Comparison of ENCODE assay signal across 2 cellular contexts in genomic region chr12:78917513-78917912, GRCh38.
TF ChIP-seq lines count a peak whose summit lies in the region.

No MANE protein-coding gene starts in this region.

TF ChIP-seq in SK-N-SH, 30 proteins besides CTCF, POLR2A, EP300 and RAD21 (continued from another document):
- TF ChIP-seq ZBTB33 (IDR thresholded peaks at IDR 0.05; ENCODE audit: borderline replicate concordance, low read depth) (no peak), REST (IDR thresholded peaks at IDR 0.05; ENCODE audit: low read depth, low read length) (no peak), PBX3 (IDR thresholded peaks at IDR 0.05) (no peak), MEF2A (IDR thresholded peaks at IDR 0.05; ENCODE audit: borderline replicate concordance, low read depth) (no peak), USF2 (IDR thresholded peaks at IDR 0.05; ENCODE audit: borderline replicate concordance, low read depth, low read length) (no peak), MXI1 (IDR thresholded peaks at IDR 0.05; ENCODE audit: low read depth, low read length) (no peak), EZH2phosphoT487 (IDR thresholded peaks at IDR 0.05; ENCODE audit: borderline replicate concordance, low read depth) (no peak), JUND (IDR thresholded peaks at IDR 0.05) (no peak)

TF ChIP-seq in SK-N-SH treated with all-trans-retinoic acid at 6 μM for 48 hours, 23 proteins besides CTCF, POLR2A, EP300 and RAD21 (continued from another document):
- no peak for TF ChIP-seq POU6F1 (CRISPR knock-in tag; IDR thresholded peaks at IDR 0.05; ENCODE audit: borderline replicate concordance, low read depth)
TF ChIP-seq in SK-N-SH treated with all-trans-retinoic acid at 6 μM for 48 hours: peak in this region for 0.
